15 cellular contexts compared by ENCODE assay signal in genomic region chr3:37987751-37988179, GRCh38. TPM values are rescaled to one million over a fixed set of nuclear protein-coding genes. Genes with fewer than 3 reads are reported as not detected.
DNase-seq lines count a peak whose midpoint lies in the region; ATAC-seq and TF ChIP-seq lines count a peak whose summit lies in the region.
"Had no signal": no experiment of that assay in that cellular context is flagged by ENCODE, and none has a peak within 500 bp of the region (broad histone marks: within the 10 kb centered on the region; RNA-seq: fewer than 3 reads in every experiment).

No MANE protein-coding gene starts in this region.

- no peak overlapping the region for H3K27ac ChIP-seq in sigmoid colon
- H3K27ac ChIP-seq in CD4-positive, alpha-beta memory T cell (ENCODE audit: low read depth, low read length) = no peak overlapping the region
- H3K27ac ChIP-seq: right atrium auricular region had no signal

- no peak for TF ChIP-seq POLR2A in sigmoid colon (IDR thresholded peaks at IDR 0.05)

- H3K4me3 Mint-ChIP-seq in Calu3 (ENCODE audit: low read depth, unreplicated experiment) (no peak overlapping the region), T-helper 17 cell (no peak overlapping the region), chondrocyte (ENCODE audit: unreplicated experiment) (no peak overlapping the region)
- H3K4me3 Mint-ChIP-seq in CD4-positive, alpha-beta memory T cell = peak overlapping the region in 2 of 8 donors; percentile 5 to 29
- H3K4me3 Mint-ChIP-seq: activated CD4-positive, alpha-beta memory T cell treated with anti-CD3 and anti-CD28 coated beads, Interleukin-2, amount 10 ng/mL, durations not matched to agents 7 days and 5 days; central memory CD8-positive, alpha-beta T cell had no signal

- peak overlapping the region; percentile 57 for H3K27ac Mint-ChIP-seq in Calu3 (ENCODE audit: unreplicated experiment)
- peak overlapping the region; percentile 37 for H3K27ac Mint-ChIP-seq in T-helper 17 cell
- H3K27ac Mint-ChIP-seq in CD4-positive, alpha-beta memory T cell = peak overlapping the region in 2 of 7 donors; percentile 50 to 53
- H3K27ac Mint-ChIP-seq in chondrocyte (ENCODE audit: unreplicated experiment) = no peak overlapping the region
- H3K27ac Mint-ChIP-seq: activated CD4-positive, alpha-beta memory T cell treated with anti-CD3 and anti-CD28 coated beads, Interleukin-2, amount 10 ng/mL, durations not matched to agents 7 days and 5 days had no signal

- H3K4me1 Mint-ChIP-seq in Calu3 (ENCODE audit: low read depth, unreplicated experiment) = peaks cover 59% of the 10 kb centered on the region
- peaks cover 11% of the 10 kb centered on the region for H3K4me1 Mint-ChIP-seq in T-helper 17 cell
- H3K4me1 Mint-ChIP-seq in CD4-positive, alpha-beta memory T cell = peaks cover 0 to 16% (median 9%) of the 10 kb centered on the region in 4 donors
- no peaks in the 10 kb centered on the region for H3K4me1 Mint-ChIP-seq in chondrocyte (ENCODE audit: low read depth)
- H3K4me1 Mint-ChIP-seq: central memory CD8-positive, alpha-beta T cell had no signal

- TF ChIP-seq EP300 in sigmoid colon (IDR thresholded peaks at IDR 0.05) = no peak

- H3K27me3 ChIP-seq in sigmoid colon = no peaks in the 10 kb centered on the region
- H3K27me3 ChIP-seq in CD4-positive, alpha-beta memory T cell (ENCODE audit: insufficient read depth, low read length) = no peaks in the 10 kb centered on the region
- H3K27me3 ChIP-seq: right atrium auricular region had no signal

- POLR2A ChIA-PET in CD4-positive, alpha-beta memory T cell (lab: Charles Lee; ENCODE audit: partially characterized antibody) = no interaction called here

- H3K9me3 Mint-ChIP-seq in Calu3 (ENCODE audit: low read depth, unreplicated experiment) (no peaks in the 10 kb centered on the region), chondrocyte (ENCODE audit: low read depth) (no peaks in the 10 kb centered on the region)
- H3K9me3 Mint-ChIP-seq in CD4-positive, alpha-beta memory T cell = no peaks in the 10 kb centered on the region
- H3K9me3 Mint-ChIP-seq: activated CD4-positive, alpha-beta memory T cell treated with anti-CD3 and anti-CD28 coated beads, Interleukin-2, amount 10 ng/mL, durations not matched to agents 7 days and 5 days; central memory CD8-positive, alpha-beta T cell had no signal

- no peak for ATAC-seq in T-helper 17 cell
- peak; percentile 13 for ATAC-seq in left colon
- ATAC-seq in HG03342 (IDR thresholded peaks at IDR 0.05; ENCODE audit: unreplicated experiment) = no peak
- no peak for ATAC-seq in left cardiac atrium

- H3K4me3 ChIP-seq in sigmoid colon = no peak overlapping the region
- H3K4me3 ChIP-seq in CD4-positive, alpha-beta memory T cell (ENCODE audit: low read length in 2 of 2) = no peak overlapping the region
- H3K4me3 ChIP-seq: right atrium auricular region had no signal

- H3K36me3 Mint-ChIP-seq in Calu3 (ENCODE audit: insufficient read depth, unreplicated experiment) = peaks cover 44% of the 10 kb centered on the region
- H3K36me3 Mint-ChIP-seq in T-helper 17 cell (ENCODE audit: low read depth) = no peaks in the 10 kb centered on the region
- no peaks in the 10 kb centered on the region for H3K36me3 Mint-ChIP-seq in CD4-positive, alpha-beta memory T cell
- H3K36me3 Mint-ChIP-seq in chondrocyte (ENCODE audit: low read depth) = peaks cover 1% of the 10 kb centered on the region

- DNase-seq in Calu3 (no peak), T-helper 17 cell (no peak), left colon (peak; percentile 62 to 72), sigmoid colon (peak; percentile 40), left cardiac atrium (no peak), chondrocyte (ENCODE audit: low spot score) (no peak)
- no peak for DNase-seq in CD4-positive, alpha-beta memory T cell
- DNase-seq: activated CD4-positive, alpha-beta memory T cell treated with anti-CD3 and anti-CD28 coated beads, Interleukin-2, amount 10 ng/mL, durations not matched to agents 7 days and 5 days; NCI-H2081 treated with DMSO at 0.1 percent for 48 hours; NCI-H524; stimulated activated CD4-positive, alpha-beta T cell treated with anti-CD3 and anti-CD28 coated beads, Interleukin-2, amount 100 ng/mL, for 24 hours had no signal

- CTCF ChIA-PET in Calu3 (lab: Charles Lee) = no interaction called here
- CTCF ChIA-PET in CD4-positive, alpha-beta memory T cell (lab: Charles Lee; ENCODE audit: partially characterized antibody) = interaction anchor here (1.0 kb wide), 2 partner anchors 9 to 13 kb away, joined by 4 to 6 read pairs; no protein-coding TSS in a partner anchor

- no peaks in the 10 kb centered on the region for H3K9me3 ChIP-seq in T-helper 17 cell (ENCODE audit: control insufficient read depth, low read length, poor library complexity, severe bottlenecking)
- no peaks in the 10 kb centered on the region for H3K9me3 ChIP-seq in sigmoid colon
- H3K9me3 ChIP-seq in CD4-positive, alpha-beta memory T cell (ENCODE audit: control insufficient read depth in 1 of 2, low read length in 2 of 2) = no peaks in the 10 kb centered on the region
- H3K9me3 ChIP-seq: right atrium auricular region had no signal

- intact Hi-C loops in Calu3 (cut with micrococcal nuclease; ENCODE audit: unreplicated experiment) = no loop called here
- intact Hi-C loops in left colon (cut with DNase I, micrococcal nuclease) = no loop called here
- intact Hi-C loops in sigmoid colon (cut with DNase I) = no loop called here
- intact Hi-C loops in CD4-positive, alpha-beta memory T cell (cut with micrococcal nuclease) = no loop called here
- intact Hi-C loops in left cardiac atrium (cut with DNase I) = no loop called here

- H3K36me3 ChIP-seq in sigmoid colon = peaks cover 0 to 16% (median 0%) of the 10 kb centered on the region in 4 donors
- H3K36me3 ChIP-seq in CD4-positive, alpha-beta memory T cell (ENCODE audit: insufficient read depth, low read length) = no peaks in the 10 kb centered on the region
- H3K36me3 ChIP-seq: right atrium auricular region had no signal

- no peaks in the 10 kb centered on the region for H3K27me3 Mint-ChIP-seq in Calu3 (ENCODE audit: unreplicated experiment)
- peaks cover 4% of the 10 kb centered on the region for H3K27me3 Mint-ChIP-seq in T-helper 17 cell
- no peaks in the 10 kb centered on the region for H3K27me3 Mint-ChIP-seq in CD4-positive, alpha-beta memory T cell
- no peaks in the 10 kb centered on the region for H3K27me3 Mint-ChIP-seq in chondrocyte (ENCODE audit: low read depth)
- H3K27me3 Mint-ChIP-seq: activated CD4-positive, alpha-beta memory T cell treated with anti-CD3 and anti-CD28 coated beads, Interleukin-2, amount 10 ng/mL, durations not matched to agents 7 days and 5 days had no signal

- BruUV-seq in Calu3 (replicated peaks; lab: Mats Ljungman, UMichigan) = no TSS peak

- TF ChIP-seq CTCF in Calu3 (IDR thresholded peaks at IDR 0.05; ENCODE audit: unreplicated experiment) (no peak), sigmoid colon (IDR thresholded peaks at IDR 0.05) (no peak), chondrocyte (IDR thresholded peaks at IDR 0.05) (no peak)

- no peaks in the 10 kb centered on the region for H3K4me1 ChIP-seq in sigmoid colon
- H3K4me1 ChIP-seq in CD4-positive, alpha-beta memory T cell (ENCODE audit: insufficient read depth, low read length) = peaks cover 4% of the 10 kb centered on the region

- 31 to 71% methylated on average over 7 of the region's 7 CpGs for WGBS in sigmoid colon, 2 donors

RNA-seq across cellular contexts. Expression of gene VILL, which starts 2.8 kb away (rescaled TPM):
- 52.6 and 86.8 TPM in 2 replicates for total RNA-seq in Calu3 (2022)
- total RNA-seq in T-helper 17 cell = 10 to 100 TPM; 21.6 to 30.1 TPM
- total RNA-seq in left colon = 100 to 1,000 TPM; 174 to 184 TPM
- 1 to 10 TPM; 5.3 to 8.3 (median 6.6) TPM for total RNA-seq in sigmoid colon
- 100 to 1,000 TPM in 1 of 3 donors, 10 to 100 TPM in 2; 81.7 to 175 (median 97.0) TPM for polyA plus RNA-seq in sigmoid colon
- total RNA-seq in CD4-positive, alpha-beta memory T cell = 10 to 100 TPM; 41.7 to 43.4 TPM
- polyA plus RNA-seq in CD4-positive, alpha-beta memory T cell = 10 to 100 TPM; 13.4 to 18.0 TPM
- total RNA-seq in left cardiac atrium = 1 to 10 TPM; 6.1 to 6.2 TPM
- 1.7 to 2.6 TPM (median 1.7 TPM) in 3 replicates for total RNA-seq in chondrocyte
- polyA plus RNA-seq: neural cell had no signal

RNA-seq across cellular contexts. Expression of gene PLCD1, which starts 41.7 kb away (rescaled TPM):
- total RNA-seq in Calu3 (2022) = 7.8 and 9.8 TPM in 2 replicates
- total RNA-seq in T-helper 17 cell = 10 to 100 TPM; 61.8 to 67.1 TPM
- 100 to 1,000 TPM in 1 of 2 donors, 10 to 100 TPM in 1; 80.2 to 114 TPM for total RNA-seq in left colon
- 10 to 100 TPM; 10.3 to 22.7 (median 14.2) TPM for total RNA-seq in sigmoid colon
- polyA plus RNA-seq in sigmoid colon = 100 to 1,000 TPM in 1 of 3 donors, 10 to 100 TPM in 2; 29.0 to 139 (median 85.9) TPM
- total RNA-seq in CD4-positive, alpha-beta memory T cell = 10 to 100 TPM; 81.2 to 93.9 TPM
- 10 to 100 TPM; 38.4 to 41.2 TPM for polyA plus RNA-seq in CD4-positive, alpha-beta memory T cell
- total RNA-seq in left cardiac atrium = 10 to 100 TPM; 10.8 to 12.3 TPM
- 19.0 to 28.2 TPM (median 23.6 TPM) in 3 replicates for total RNA-seq in chondrocyte

RNA-seq across cellular contexts. Expression of gene DLEC1, which starts 51.2 kb away (rescaled TPM):
- total RNA-seq in Calu3 (2022) (0.28 and 0.78 TPM in 2 replicates), T-helper 17 cell (10 to 100 TPM in 1 of 2 donors, 1 to 10 TPM in 1; 8.6 to 16.3 TPM), left colon (1 to 10 TPM; 1.5 to 2.1 TPM), sigmoid colon (under 1 TPM; 0.16 to 0.41 (median 0.32) TPM), left cardiac atrium (under 1 TPM; 0.29 to 0.82 TPM), chondrocyte (0.17 to 0.29 TPM (median 0.18 TPM) in 3 replicates)
- under 1 TPM; 0.42 to 0.60 (median 0.46) TPM for polyA plus RNA-seq in sigmoid colon
- total RNA-seq in CD4-positive, alpha-beta memory T cell = 10 to 100 TPM; 13.2 to 15.1 TPM
- 1 to 10 TPM in 1 of 2 donors, under 1 TPM in 1; 0.49 to 1.3 TPM for polyA plus RNA-seq in CD4-positive, alpha-beta memory T cell

Comparison
In these comparisons a context has a peak if more than half of its experiments do, and no peak if none do; other contexts are left out.
1. DNase-seq: peak in left colon (2 of 2) and sigmoid colon (single experiment); none in Calu3 (single experiment), T-helper 17 cell (0 of 3), CD4-positive, alpha-beta memory T cell (0 of 5), left cardiac atrium (single experiment) and chondrocyte (single experiment).